Comparison of ENCODE assay signal across 14 cellular contexts in the genomic region with DNA sequence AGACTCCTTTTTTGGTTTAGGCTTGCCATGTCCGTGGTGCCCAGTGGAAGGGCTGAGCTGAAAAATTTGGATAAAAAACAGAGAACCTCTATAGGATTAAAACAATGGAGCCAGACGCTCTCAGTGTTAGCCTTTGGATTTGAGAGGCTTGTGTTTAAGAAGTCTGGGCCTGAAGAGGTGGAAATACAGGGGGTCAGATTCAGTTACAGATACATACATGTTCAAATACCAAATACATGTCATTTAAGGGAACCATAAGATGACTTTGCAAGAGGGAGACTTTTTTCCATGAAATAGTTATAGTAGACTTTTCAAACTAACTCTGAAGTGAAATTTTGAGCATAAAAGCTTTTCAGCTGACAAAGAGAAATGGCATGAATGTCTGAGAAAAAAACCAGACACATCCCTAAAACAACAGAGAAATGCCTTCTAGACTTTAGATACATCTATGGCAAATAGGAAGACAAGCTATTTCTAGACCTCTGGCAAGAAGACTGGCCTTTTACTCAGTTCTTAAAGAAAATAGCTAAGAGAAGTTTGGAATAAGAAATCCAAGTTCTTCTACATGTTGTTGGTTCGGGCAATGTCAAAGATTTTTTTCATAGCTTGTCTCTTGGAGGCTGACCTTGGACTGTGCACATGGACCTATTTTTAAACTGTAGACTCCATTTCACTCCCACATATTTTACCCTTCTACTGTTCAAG.
DNase-seq lines count a peak whose midpoint lies in the region; TF ChIP-seq lines count a peak whose summit lies in the region.
"Had no signal": no experiment of that assay in that cellular context is flagged by ENCODE, and none has a peak within 500 bp of the region (broad histone marks: within the 10 kb centered on the region; RNA-seq: fewer than 3 reads in every experiment).

No MANE protein-coding gene starts in this region.

- H3K9me3 ChIP-seq in GM23248 (ENCODE audit: low read depth), result no peaks in the 10 kb centered on the region
- no peaks in the 10 kb centered on the region for H3K9me3 ChIP-seq in sigmoid colon

- TF ChIP-seq POLR2A in sigmoid colon (IDR thresholded peaks at IDR 0.05), result no peak

- H3F3A ChIP-seq in GM23248 (ENCODE audit: insufficient read depth), result 0 out of 2 replicates have a peak, but pooled peaks cover 12% of the 10 kb centered on the region

- peak overlapping the region; percentile 17; the same call in 1 of the 2 replicates for H2AFZ ChIP-seq in GM23248

- DNase-seq in GM23248 (peak; percentile 19), brain microvascular endothelial cell (no peak), hepatic stellate cell (ENCODE audit: low spot score) (peak; percentile 74), sigmoid colon (no peak), GF-D8 (lab: John Stamatoyannopoulos, UW) (no peak), GM13976 (ENCODE audit: low spot score) (no peak), NCI-H2171 (lab: John Stamatoyannopoulos, UW) (no peak)
- no peak for DNase-seq in activated CD8-positive, alpha-beta memory T cell treated with anti-CD3 and anti-CD28 coated beads for 24 hours
- DNase-seq: activated CD4-positive, alpha-beta T cell treated with anti-CD3 and anti-CD28 coated beads, Interleukin-2, amount 50 U/mL, for 48 hours; effector memory CD4-positive, alpha-beta T cell; MM.1S; NCI-H2029 treated with DMSO at 0.1 percent for 48 hours; NCI-H82; stimulated activated CD4-positive, alpha-beta T cell treated with anti-CD3 and anti-CD28 coated beads, Interleukin-4, amount 100 ng/mL, for 4 hours had no signal

- peaks cover 10% of the 10 kb centered on the region for H3K4me1 ChIP-seq in GM23248 (ENCODE audit: insufficient read depth)
- peaks cover 0 to 35% (median 29%) of the 10 kb centered on the region in 4 donors for H3K4me1 ChIP-seq in sigmoid colon

- H3K9ac ChIP-seq in GM23248, result no peak overlapping the region

- no peaks in the 10 kb centered on the region for H3K36me3 ChIP-seq in GM23248 (ENCODE audit: low read depth)
- H3K36me3 ChIP-seq in brain microvascular endothelial cell (replicated peaks), result no peaks in the 10 kb centered on the region
- H3K36me3 ChIP-seq in sigmoid colon, result no peaks in the 10 kb centered on the region

- H3K4me2 ChIP-seq in GM23248 (ENCODE audit: unreplicated experiment), result no peak overlapping the region

- no peaks in the 10 kb centered on the region for H4K20me1 ChIP-seq in GM23248 (ENCODE audit: insufficient read depth)

- no peaks in the 10 kb centered on the region for H3K27me3 ChIP-seq in GM23248 (replicated peaks; ENCODE audit: insufficient read depth)
- no peaks in the 10 kb centered on the region for H3K27me3 ChIP-seq in brain microvascular endothelial cell (replicated peaks)
- H3K27me3 ChIP-seq in sigmoid colon, result no peaks in the 10 kb centered on the region

- TF ChIP-seq CTCF in brain microvascular endothelial cell (IDR thresholded peaks at IDR 0.05; ENCODE audit: low read depth, low read length, missing control alignments), result no peak
- no peak for TF ChIP-seq CTCF in sigmoid colon (IDR thresholded peaks at IDR 0.05)
- no peak for TF ChIP-seq CTCF in GM13976 (IDR thresholded peaks at IDR 0.05; ENCODE audit: borderline replicate concordance, control extremely low read depth, extremely low read depth, insufficient read depth, missing control alignments)

- no peak for TF ChIP-seq EP300 in sigmoid colon (IDR thresholded peaks at IDR 0.05)

- no peaks in the 10 kb centered on the region for H3K9me2 ChIP-seq in GM23248 (ENCODE audit: insufficient read depth)

- 69 to 78% methylated on average over 3 of the region's 3 CpGs for WGBS in GM23248 (ENCODE audit: low coverage in 1 of 2, low lambda C conversion rate in 2 of 2, missing lambda C conversion rate in 2 of 2), 2 experiments
- 82 to 85% methylated on average over 3 of the region's 3 CpGs for whole genome bisulfite sequencing in sigmoid colon, 2 donors

- intact Hi-C loops in sigmoid colon (cut with DNase I), result loop anchor here (5.0 kb wide), 2 partner anchors 73 to 153 kb away; no protein-coding TSS in a partner anchor

- in situ Hi-C loops in GM23248 (cut with MboI) (no loop called here), brain microvascular endothelial cell (cut with HindIII; ENCODE audit: low pct_ligation_motif_present, low sequenced_read_pairs) (no loop called here), GM13976 (cut with MboI; ENCODE audit: low sequenced_read_pairs, unreplicated experiment) (no loop called here)

- H3K27ac ChIP-seq in GM23248 (no peak overlapping the region), brain microvascular endothelial cell (peak overlapping the region; percentile 11), sigmoid colon (peak overlapping the region; percentile 68 to 79 (median 76))

- no peaks in the 10 kb centered on the region for H3K79me2 ChIP-seq in GM23248 (ENCODE audit: insufficient read depth)

- H3K4me3 ChIP-seq in GM23248 (no peak overlapping the region), brain microvascular endothelial cell (ENCODE audit: low read depth, low read length) (no peak overlapping the region), sigmoid colon (peak overlapping the region in 1 of 4 donors; percentile 6)

Comparison
In these comparisons a context has a peak if more than half of its experiments do, and no peak if none do; other contexts are left out.
1. DNase-seq: peak in GM23248 (single experiment) and hepatic stellate cell (single experiment); none in brain microvascular endothelial cell (single experiment), sigmoid colon (single experiment), GF-D8 (single experiment), activated CD8-positive, alpha-beta memory T cell treated with anti-CD3 and anti-CD28 coated beads for 24 hours (single experiment), GM13976 (single experiment) and NCI-H2171 (single experiment).